In the genomic region with DNA sequence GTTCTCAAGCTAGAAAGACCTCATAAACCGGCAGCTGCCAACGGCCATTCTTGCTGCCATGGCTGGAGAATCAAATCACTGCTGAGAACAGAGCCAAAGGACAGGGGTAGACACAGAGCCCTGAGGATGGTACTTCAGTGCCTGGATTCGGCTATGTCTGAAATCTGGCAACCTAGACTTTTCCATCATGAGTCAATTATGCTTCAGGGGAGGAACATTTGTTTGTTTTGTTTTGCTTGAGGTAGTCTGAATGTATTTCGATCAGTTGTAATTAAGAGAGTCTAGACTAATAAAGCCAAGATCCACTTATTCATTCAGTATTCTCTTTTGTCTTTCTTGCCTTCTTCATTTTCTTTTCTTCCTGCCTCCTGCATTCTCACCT, we compare ENCODE assay signal across 27 cellular contexts.
"Had no signal": no experiment of that assay in that cellular context is flagged by ENCODE, and none has a peak within 500 bp of the region (broad histone marks: within the 10 kb centered on the region; RNA-seq: fewer than 3 reads in every experiment).

No MANE protein-coding gene starts in this region.

- ATAC-seq: activated CD4-positive, alpha-beta T cell treated with anti-CD3 and anti-CD28 coated beads for 36 hours; activated naive CD4-positive, alpha-beta T cell treated with anti-CD3 and anti-CD28 coated beads, Interleukin-2, amount 50 U/mL, for 72 hours; activated T-cell treated with anti-CD3 and anti-CD28 coated beads, Interleukin-2, amount 50 U/mL, for 72 hours; body of pancreas; effector memory CD8-positive, alpha-beta T cell; heart right ventricle; left lobe of liver; lower lobe of right lung; natural killer cell treated with Interleukin-12 subunit alpha and Interleukin-12 subunit beta and Interleukin-15 and Interleukin-18, amount 100 ng/mL, for 72 hours; sciatic nerve; stimulated activated naive CD8-positive, alpha-beta T cell treated with anti-CD3 and anti-CD28 coated beads, Interleukin-15, Interleukin-2, amounts not matched to agents 100 U/mL and 50 U/mL, for 24 hours had no signal

- H3K4me1 ChIP-seq: lower lobe of right lung, transverse colon, uterus had no signal

- H3K9me3 Mint-ChIP-seq: activated naive CD4-positive, alpha-beta T cell treated with anti-CD3 and anti-CD28 coated beads, Interleukin-2, amount 50 U/mL, for 72 hours; activated T-cell treated with anti-CD3 and anti-CD28 coated beads, Interleukin-2, amount 50 U/mL, for 72 hours; effector memory CD8-positive, alpha-beta T cell; natural killer cell treated with Interleukin-12 subunit alpha and Interleukin-12 subunit beta and Interleukin-15 and Interleukin-18, amount 100 ng/mL, for 72 hours; T-helper 2 cell treated with Interferon-gamma antibody and Interleukin-4, amounts not matched to agents 5 μg/mL and 100 μg/mL, for 36 hours had no signal

- H3K4me3 Mint-ChIP-seq: activated CD4-positive, alpha-beta T cell treated with anti-CD3 and anti-CD28 coated beads for 36 hours; activated T-cell treated with anti-CD3 and anti-CD28 coated beads, Interleukin-2, amount 50 U/mL, for 72 hours; effector memory CD8-positive, alpha-beta T cell; natural killer cell treated with Interleukin-12 subunit alpha and Interleukin-12 subunit beta and Interleukin-15 and Interleukin-18, amount 100 ng/mL, for 72 hours; T-helper 2 cell treated with Interferon-gamma antibody and Interleukin-4, amounts not matched to agents 5 μg/mL and 100 μg/mL, for 36 hours had no signal

- H3K36me3 Mint-ChIP-seq: activated naive CD4-positive, alpha-beta T cell treated with anti-CD3 and anti-CD28 coated beads, Interleukin-2, amount 50 U/mL, for 72 hours; natural killer cell treated with Interleukin-12 subunit alpha and Interleukin-12 subunit beta and Interleukin-15 and Interleukin-18, amount 100 ng/mL, for 72 hours had no signal

- H3K9me3 ChIP-seq: body of pancreas, heart right ventricle, lower lobe of right lung, neutrophil, testis, transverse colon, uterus had no signal

- H3K36me3 ChIP-seq: heart right ventricle, lower lobe of right lung, neutrophil, transverse colon, uterus had no signal

- H3K27ac Mint-ChIP-seq: activated CD4-positive, alpha-beta T cell treated with anti-CD3 and anti-CD28 coated beads for 36 hours; activated naive CD4-positive, alpha-beta T cell treated with anti-CD3 and anti-CD28 coated beads, Interleukin-2, amount 50 U/mL, for 72 hours; activated T-cell treated with anti-CD3 and anti-CD28 coated beads, Interleukin-2, amount 50 U/mL, for 72 hours; effector memory CD8-positive, alpha-beta T cell; natural killer cell treated with Interleukin-12 subunit alpha and Interleukin-12 subunit beta and Interleukin-15 and Interleukin-18, amount 100 ng/mL, for 72 hours; T-helper 2 cell treated with Interferon-gamma antibody and Interleukin-4, amounts not matched to agents 5 μg/mL and 100 μg/mL, for 36 hours had no signal

- H3K27me3 ChIP-seq: body of pancreas, dorsolateral prefrontal cortex, heart right ventricle, neutrophil, testis, transverse colon, uterus had no signal

- H3K27ac ChIP-seq: body of pancreas, coronary artery, dorsolateral prefrontal cortex, heart right ventricle, lower lobe of right lung, neutrophil, skin epidermis, transverse colon, uterus had no signal

- H3K27me3 Mint-ChIP-seq: activated CD4-positive, alpha-beta T cell treated with anti-CD3 and anti-CD28 coated beads for 36 hours had no signal

- H3K4me1 Mint-ChIP-seq: activated CD4-positive, alpha-beta T cell treated with anti-CD3 and anti-CD28 coated beads for 36 hours had no signal

- H3K4me3 ChIP-seq: body of pancreas, coronary artery, dorsolateral prefrontal cortex, heart right ventricle, lower lobe of right lung, skin epidermis, testis, transverse colon, uterus had no signal

- DNase-seq: activated CD4-positive, alpha-beta T cell treated with anti-CD3 and anti-CD28 coated beads for 36 hours; activated CD4-positive, CD25-positive, alpha-beta regulatory T cell; activated naive CD4-positive, alpha-beta T cell; activated T-cell treated with anti-CD3 and anti-CD28 coated beads for 4 hours; activated T-cell treated with anti-CD3 and anti-CD28 coated beads, Interleukin-2, amount 50 U/mL, for 72 hours; aorta; body of pancreas; dorsolateral prefrontal cortex; effector memory CD8-positive, alpha-beta T cell; heart right ventricle; kidney glomerular epithelial cell; lower lobe of right lung; mesendoderm; stimulated activated CD4-positive, alpha-beta T cell treated with anti-CD3 and anti-CD28 coated beads, Interleukin-12 subunit alpha, Interleukin-12 subunit beta, amount 100 ng/mL, for 4 hours; stimulated activated CD4-positive, alpha-beta T cell treated with anti-CD3 and anti-CD28 coated beads, Interleukin-4, amount 100 ng/mL, for 1 hour; stimulated activated naive CD8-positive, alpha-beta T cell treated with anti-CD3 and anti-CD28 coated beads, Interleukin-15, Interleukin-2, amounts not matched to agents 100 U/mL and 50 U/mL, for 24 hours; transverse colon; uterus had no signal
